In the genomic region with DNA sequence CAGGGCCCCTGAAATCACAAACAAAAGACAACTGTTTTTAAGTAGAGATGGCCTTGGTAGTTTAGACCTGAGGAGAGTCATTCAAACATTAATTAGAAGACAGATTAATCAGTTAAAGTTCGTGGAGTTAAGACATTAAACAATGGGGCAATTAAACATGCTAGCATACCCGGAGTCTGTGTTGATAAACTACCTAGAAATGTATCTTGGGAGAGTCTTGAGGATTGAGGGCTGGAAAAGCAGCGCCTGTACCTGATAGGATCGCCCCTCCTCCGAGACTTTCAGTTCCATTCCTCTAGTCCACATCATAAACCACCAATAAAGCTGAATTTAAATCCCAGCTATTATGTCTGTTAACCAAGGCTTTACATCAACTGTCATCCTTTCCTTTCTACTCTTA, we compare ENCODE assay signal across 8 cellular contexts. TPM values are rescaled to one million over a fixed set of nuclear protein-coding genes. Genes with fewer than 3 reads are reported as not detected.
DNase-seq lines count a peak whose midpoint lies in the region; ATAC-seq, FAIRE-seq and TF ChIP-seq lines count a peak whose summit lies in the region.

No MANE protein-coding gene starts in this region.

- peaks cover 11% of the 10 kb centered on the region for H3K36me3 Mint-ChIP-seq in activated T-helper 17 cell treated with anti-CD3 and anti-CD28 coated beads, Interleukin-2, amount 50 U/mL, for 72 hours (ENCODE audit: low read depth)
- peaks cover 0 to 4% (median 0%) of the 10 kb centered on the region in 3 donors for H3K36me3 Mint-ChIP-seq in immature natural killer cell
- H3K36me3 Mint-ChIP-seq in stimulated activated memory B cell treated with anti-CD40 and anti-IgM and Interleukin-4, amounts not matched to agents 10 μg/mL and 1 μg/mL and 100 μg/mL, for 72 hours, result peaks cover 13% of the 10 kb centered on the region

- peak overlapping the region; percentile 73; the same call in 1 of the 2 replicates for H3K9ac ChIP-seq in HUES64 (ENCODE audit: low read depth, low read length)

- H3K36me3 ChIP-seq in HUES64 (ENCODE audit: insufficient read depth, low read length), result peaks cover 6% of the 10 kb centered on the region; the same call in 1 of the 2 replicates

- no peak for TF ChIP-seq CTCF in D721Med (IDR thresholded peaks at IDR 0.05; ENCODE audit: insufficient read depth, missing control alignments)

- 57% methylated on average over 5 of the region's 5 CpGs for WGBS in HUES64

- DNase-seq in immature natural killer cell (no peak), NCI-H748 treated with DMSO at 0.1 percent for 48 hours (lab: John Stamatoyannopoulos, UW) (no peak), D721Med (ENCODE audit: insufficient read length, low spot score) (no peak)

- FAIRE-seq in D721Med (lab: Jason Lieb, UNC), result no peak

- H3K9me3 ChIP-seq in HUES64 (ENCODE audit: insufficient read depth, low read depth, low read length), result no peaks in the 10 kb centered on the region

- H3K9me3 Mint-ChIP-seq in activated T-helper 17 cell treated with anti-CD3 and anti-CD28 coated beads, Interleukin-2, amount 50 U/mL, for 72 hours, result no peaks in the 10 kb centered on the region
- no peaks in the 10 kb centered on the region for H3K9me3 Mint-ChIP-seq in immature natural killer cell
- H3K9me3 Mint-ChIP-seq in stimulated activated memory B cell treated with anti-CD40 and anti-IgM and Interleukin-4, amounts not matched to agents 10 μg/mL and 1 μg/mL and 100 μg/mL, for 72 hours, result no peaks in the 10 kb centered on the region

- H3K27ac Mint-ChIP-seq in activated T-helper 17 cell treated with anti-CD3 and anti-CD28 coated beads, Interleukin-2, amount 50 U/mL, for 72 hours, result no peak overlapping the region
- H3K27ac Mint-ChIP-seq in immature natural killer cell, result peak overlapping the region; percentile 87 to 96 (median 88)
- peak overlapping the region; percentile 79 for H3K27ac Mint-ChIP-seq in stimulated activated memory B cell treated with anti-CD40 and anti-IgM and Interleukin-4, amounts not matched to agents 10 μg/mL and 1 μg/mL and 100 μg/mL, for 72 hours

- H3K27ac ChIP-seq in HUES64 (ENCODE audit: low read depth, low read length), result peak overlapping the region; percentile 68; the same call in 1 of the 2 replicates

- H3K27me3 ChIP-seq in HUES64 (ENCODE audit: insufficient read depth, low read length), result peaks cover 19% of the 10 kb centered on the region; the same call in 1 of the 2 replicates

- H3K4me3 ChIP-seq in HUES64 (ENCODE audit: low read length), result peak overlapping the region; percentile 100

- H3K4me1 ChIP-seq in HUES64 (ENCODE audit: insufficient read depth, low read length), result peaks cover 15% of the 10 kb centered on the region

- no peak for ATAC-seq in activated T-helper 17 cell treated with anti-CD3 and anti-CD28 coated beads, Interleukin-2, amount 50 U/mL, for 72 hours (replicated peaks)
- ATAC-seq in stimulated activated memory B cell treated with anti-CD40 and anti-IgM and Interleukin-4, amounts not matched to agents 10 μg/mL and 1 μg/mL and 100 μg/mL, for 72 hours, result no peak
- ATAC-seq in GM19328 (IDR thresholded peaks at IDR 0.05; ENCODE audit: unreplicated experiment), result no peak
- no peak for ATAC-seq in GM19463 (IDR thresholded peaks at IDR 0.05; ENCODE audit: unreplicated experiment)

- no peaks in the 10 kb centered on the region for H3K27me3 Mint-ChIP-seq in activated T-helper 17 cell treated with anti-CD3 and anti-CD28 coated beads, Interleukin-2, amount 50 U/mL, for 72 hours
- H3K27me3 Mint-ChIP-seq in immature natural killer cell (ENCODE audit: low read depth in 3 of 3), result peaks cover 3 to 10% (median 5%) of the 10 kb centered on the region in 3 donors
- no peaks in the 10 kb centered on the region for H3K27me3 Mint-ChIP-seq in stimulated activated memory B cell treated with anti-CD40 and anti-IgM and Interleukin-4, amounts not matched to agents 10 μg/mL and 1 μg/mL and 100 μg/mL, for 72 hours

- peaks cover 5% of the 10 kb centered on the region for H3K4me1 Mint-ChIP-seq in activated T-helper 17 cell treated with anti-CD3 and anti-CD28 coated beads, Interleukin-2, amount 50 U/mL, for 72 hours
- H3K4me1 Mint-ChIP-seq in immature natural killer cell, result peaks cover 22 to 35% of the 10 kb centered on the region in 2 donors
- H3K4me1 Mint-ChIP-seq in stimulated activated memory B cell treated with anti-CD40 and anti-IgM and Interleukin-4, amounts not matched to agents 10 μg/mL and 1 μg/mL and 100 μg/mL, for 72 hours, result peaks cover 39% of the 10 kb centered on the region

- H3K4me3 Mint-ChIP-seq in activated T-helper 17 cell treated with anti-CD3 and anti-CD28 coated beads, Interleukin-2, amount 50 U/mL, for 72 hours, result peak overlapping the region; percentile 87
- peak overlapping the region; percentile 77 to 93 (median 91) for H3K4me3 Mint-ChIP-seq in immature natural killer cell
- H3K4me3 Mint-ChIP-seq in stimulated activated memory B cell treated with anti-CD40 and anti-IgM and Interleukin-4, amounts not matched to agents 10 μg/mL and 1 μg/mL and 100 μg/mL, for 72 hours, result peak overlapping the region; percentile 87

RNA-seq across cellular contexts. Expression of a gene that starts 1.0 kb away (rescaled TPM):
- 32.0 TPM for polyA plus RNA-seq in HUES64 (2013, experiment 1 of 2)
- 32.9 TPM for polyA plus RNA-seq in HUES64 (2013, experiment 2 of 2)
- 10 to 100 TPM; 11.7 to 14.6 TPM for total RNA-seq in activated T-helper 17 cell treated with anti-CD3 and anti-CD28 coated beads, Interleukin-2, amount 50 U/mL, for 72 hours
- polyA plus RNA-seq in immature natural killer cell, result 10 to 100 TPM; 30.0 to 54.0 (median 33.9) TPM

RNA-seq across cellular contexts. Expression of a gene that starts 56.7 kb away (rescaled TPM):
- polyA plus RNA-seq in HUES64 (2013, experiment 1 of 2), result 11.4 TPM
- polyA plus RNA-seq in HUES64 (2013, experiment 2 of 2), result 15.1 TPM
- total RNA-seq in activated T-helper 17 cell treated with anti-CD3 and anti-CD28 coated beads, Interleukin-2, amount 50 U/mL, for 72 hours, result 10 to 100 TPM; 11.2 to 11.8 TPM
- polyA plus RNA-seq in immature natural killer cell, result 10 to 100 TPM; 21.2 to 23.1 (median 22.9) TPM

RNA-seq across cellular contexts. Expression of a gene that starts 56.8 kb away (rescaled TPM):
- polyA plus RNA-seq in HUES64 (2013, experiment 1 of 2), result 0.15 TPM
- 0.51 TPM for polyA plus RNA-seq in HUES64 (2013, experiment 2 of 2)
- total RNA-seq in activated T-helper 17 cell treated with anti-CD3 and anti-CD28 coated beads, Interleukin-2, amount 50 U/mL, for 72 hours, result under 1 TPM in 1 of 2 donors, not detected in 1; 0.09 TPM
- polyA plus RNA-seq in immature natural killer cell, result under 1 TPM in 1 of 3 donors, not detected in 2; 0.21 TPM
